ENCODE assay signal across 22 cellular contexts in the genomic region with DNA sequence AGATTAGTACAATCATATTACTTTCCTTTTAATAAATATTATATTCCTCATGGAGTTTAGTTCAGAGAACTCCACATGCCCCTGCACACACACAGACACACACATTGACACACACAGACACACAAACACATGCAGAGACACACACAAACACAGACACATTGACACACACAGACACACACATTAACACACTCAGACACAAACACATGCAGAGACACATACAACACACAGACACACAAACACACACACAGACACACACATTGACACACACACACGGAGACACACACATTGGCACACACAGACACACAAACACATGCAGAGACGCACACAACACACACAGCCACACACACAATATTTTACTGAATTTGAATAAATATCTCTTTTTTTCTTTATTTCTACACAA.
"Had no signal": no experiment of that assay in that cellular context is flagged by ENCODE, and none has a peak within 500 bp of the region (broad histone marks: within the 10 kb centered on the region; RNA-seq: fewer than 3 reads in every experiment).

No MANE protein-coding gene starts in this region.

- H3K27ac ChIP-seq: adrenal gland, heart right ventricle, tibial nerve had no signal

- H3K4me3 ChIP-seq: adrenal gland, heart right ventricle, tibial nerve had no signal

- H3K9me3 Mint-ChIP-seq: activated naive CD4-positive, alpha-beta T cell treated with anti-CD3 and anti-CD28 coated beads, Interleukin-2, amount 50 U/mL, for 72 hours; activated T-helper 1 cell treated with anti-CD3 and anti-CD28 coated beads, Interleukin-12 subunit alpha, Interleukin-12 subunit beta, Interleukin-2, Interleukin-4 antibody, amounts not matched to agents 30 ng/mL and 10 ng/mL and 1 ng/mL, durations not matched to agents 14 hours and 24 hours and 36 hours; naive thymus-derived CD4-positive, alpha-beta T cell; WTC11 had no signal

- H3K4me3 Mint-ChIP-seq: activated CD4-positive, alpha-beta T cell treated with anti-CD3 and anti-CD28 coated beads for 36 hours; activated T-helper 1 cell treated with anti-CD3 and anti-CD28 coated beads, Interleukin-12 subunit alpha, Interleukin-12 subunit beta, Interleukin-2, Interleukin-4 antibody, amounts not matched to agents 30 ng/mL and 10 ng/mL and 1 ng/mL, durations not matched to agents 14 hours and 24 hours and 36 hours; naive thymus-derived CD4-positive, alpha-beta T cell; WTC11 had no signal

- H3K9me3 ChIP-seq: adrenal gland, heart right ventricle, tibial nerve had no signal

- H3K36me3 ChIP-seq: adrenal gland, heart right ventricle, tibial nerve had no signal

- H3K36me3 Mint-ChIP-seq: activated naive CD4-positive, alpha-beta T cell treated with anti-CD3 and anti-CD28 coated beads, Interleukin-2, amount 50 U/mL, for 72 hours; naive thymus-derived CD4-positive, alpha-beta T cell; WTC11 had no signal

- H3K27me3 ChIP-seq: adrenal gland, heart right ventricle, tibial nerve had no signal

- FAIRE-seq: bronchial epithelial cell had no signal

- H3K27ac Mint-ChIP-seq: activated CD4-positive, alpha-beta T cell treated with anti-CD3 and anti-CD28 coated beads for 36 hours; activated naive CD4-positive, alpha-beta T cell treated with anti-CD3 and anti-CD28 coated beads, Interleukin-2, amount 50 U/mL, for 72 hours; activated T-helper 1 cell treated with anti-CD3 and anti-CD28 coated beads, Interleukin-12 subunit alpha, Interleukin-12 subunit beta, Interleukin-2, Interleukin-4 antibody, amounts not matched to agents 30 ng/mL and 10 ng/mL and 1 ng/mL, durations not matched to agents 14 hours and 24 hours and 36 hours; WTC11 had no signal

- DNase-seq: activated CD4-positive, alpha-beta T cell treated with anti-CD3 and anti-CD28 coated beads for 36 hours; activated CD4-positive, alpha-beta T cell treated with anti-CD3 and anti-CD28 coated beads, Interleukin-2, amount 50 U/mL, for 48 hours; activated gamma-delta T cell treated with Interleukin-2 at 50 U/mL for 16 hours; activated T-cell treated with anti-CD3 and anti-CD28 coated beads for 4 hours; adrenal gland; effector CD4-positive, alpha-beta T cell; heart right ventricle; mesendoderm; naive thymus-derived CD4-positive, alpha-beta T cell; nucleus accumbens; retina; stimulated activated CD4-positive, alpha-beta T cell treated with anti-CD3 and anti-CD28 coated beads, Interleukin-12 subunit alpha, Interleukin-12 subunit beta, amount 100 ng/mL, for 4 hours; stimulated activated CD4-positive, alpha-beta T cell treated with anti-CD3 and anti-CD28 coated beads, Interleukin-2, amount 100 ng/mL, for 24 hours; stimulated activated naive CD8-positive, alpha-beta T cell treated with anti-CD3 and anti-CD28 coated beads, Interleukin-15, Interleukin-2, amounts not matched to agents 100 U/mL and 50 U/mL, for 24 hours; substantia nigra; T-helper 2 cell had no signal

- ATAC-seq: activated CD4-positive, alpha-beta T cell treated with anti-CD3 and anti-CD28 coated beads for 36 hours; activated naive CD4-positive, alpha-beta T cell treated with anti-CD3 and anti-CD28 coated beads, Interleukin-2, amount 50 U/mL, for 72 hours; esophagus mucosa; heart right ventricle; naive thymus-derived CD4-positive, alpha-beta T cell; stimulated activated naive CD8-positive, alpha-beta T cell treated with anti-CD3 and anti-CD28 coated beads, Interleukin-15, Interleukin-2, amounts not matched to agents 100 U/mL and 50 U/mL, for 24 hours; WTC11 had no signal
